ENCODE assay signal across 7 cellular contexts in genomic region chr9:127567898-127568617, GRCh38. TPM values are rescaled to one million over a fixed set of nuclear protein-coding genes. Genes with fewer than 3 reads are reported as not detected.
DNase-seq lines count a peak whose midpoint lies in the region; ATAC-seq and TF ChIP-seq lines count a peak whose summit lies in the region.

No MANE protein-coding gene starts in this region.

- peaks cover 6% of the 10 kb centered on the region for H3K27me3 Mint-ChIP-seq in nephron progenitor cell (ENCODE audit: low read depth, poor library complexity)

- DNase-seq in H7 (peak; percentile 87), SK-N-SH (peak; percentile 68), epithelial cell of proximal tubule (ENCODE audit: low read depth) (no peak), nephron progenitor cell (peak; percentile 52), NCI-H774 (lab: John Stamatoyannopoulos, UW) (no peak)

- H3K36me3 Mint-ChIP-seq in nephron progenitor cell (ENCODE audit: low read depth): peaks cover under 1% of the 10 kb centered on the region

- TF ChIP-seq CTCF in SK-N-SH (IDR thresholded peaks at IDR 0.05) (no peak), epithelial cell of proximal tubule (conservative IDR thresholded peaks at IDR 0.05; ENCODE audit: low read depth, low read length) (no peak), nephron progenitor cell (IDR thresholded peaks at IDR 0.05) (no peak)

- CTCF ChIA-PET in SK-N-SH (lab: Yijun Ruan, JAX): interaction anchor here (0.6 to 1.5 kb wide), 7 partner anchors 9 to 344 kb away, joined by 3 to 5 read pairs (median 4); no protein-coding TSS in a partner anchor

- 0% methylated on average over 5 of the region's 33 CpGs for WGBS in SK-N-SH (ENCODE audit: low lambda C conversion rate)

- POLR2A ChIA-PET in SK-N-SH (lab: Yijun Ruan, JAX): interaction anchor here (1.1 kb wide), 2 partner anchors 11 to 29 kb away, joined by 3 to 4 read pairs; no protein-coding TSS in a partner anchor

- peaks cover 21% of the 10 kb centered on the region; the same call in 1 of the 2 replicates for H4K20me1 ChIP-seq in SK-N-SH (ENCODE audit: insufficient read depth)

- H3F3A ChIP-seq in SK-N-SH (replicated peaks; ENCODE audit: insufficient read depth): peaks cover 23% of the 10 kb centered on the region

- H3K9me2 ChIP-seq in SK-N-SH: no peaks in the 10 kb centered on the region

- H3K9ac ChIP-seq in SK-N-SH: peak overlapping the region; percentile 87

- H3K4me2 ChIP-seq in SK-N-SH: peak overlapping the region; percentile 98

- peaks cover 47% of the 10 kb centered on the region for H3K4me1 Mint-ChIP-seq in nephron progenitor cell

- H3K4me1 ChIP-seq in SK-N-SH (ENCODE audit: control insufficient read depth in 1 of 2, insufficient read depth in 2 of 2, low read depth in 1 of 2, low read length in 1 of 2): peaks cover 24 to 36% of the 10 kb centered on the region in 2 experiments

- peak overlapping the region; percentile 83 for H3K4me3 Mint-ChIP-seq in nephron progenitor cell

- no peak overlapping the region for H2AFZ ChIP-seq in SK-N-SH (ENCODE audit: low read depth)

- H3K36me3 ChIP-seq in H7 (replicated peaks; ENCODE audit: control insufficient read depth, insufficient read depth, low read length): no peaks in the 10 kb centered on the region
- H3K36me3 ChIP-seq in SK-N-SH (replicated peaks in 1 of 2; ENCODE audit: control insufficient read depth in 1 of 2, insufficient read depth in 2 of 2, low read length in 1 of 2): peaks cover 0 to 27% of the 10 kb centered on the region in 2 experiments

- H3K4me3 ChIP-seq in H7 (ENCODE audit: insufficient read depth, low read depth, low read length) (peak overlapping the region; percentile 76), SK-N-SH (ENCODE audit: low read depth in 2 of 2, low read length in 1 of 2) (peak overlapping the region; percentile 75 to 82), epithelial cell of proximal tubule (ENCODE audit: low read depth, low read length) (peak overlapping the region; percentile 96)

- H3K79me2 ChIP-seq in SK-N-SH (ENCODE audit: insufficient read depth): peaks cover 63% of the 10 kb centered on the region

- no peak overlapping the region for H3K27ac Mint-ChIP-seq in nephron progenitor cell

- H3K9me3 Mint-ChIP-seq in nephron progenitor cell: no peaks in the 10 kb centered on the region

- H3K27ac ChIP-seq in SK-N-SH (ENCODE audit: low read depth in 2 of 2, low read length in 1 of 2): peak overlapping the region; percentile 58 to 64

- TF ChIP-seq EP300 in SK-N-SH (IDR thresholded peaks at IDR 0.05; ENCODE audit: borderline replicate concordance in 1 of 2, low read depth in 1 of 2, low read length in 1 of 2): no peak

- ATAC-seq in HG02571 (IDR thresholded peaks at IDR 0.05; ENCODE audit: unreplicated experiment) (no peak), GM21529 (IDR thresholded peaks at IDR 0.05; ENCODE audit: unreplicated experiment) (no peak)

- no peak for TF ChIP-seq RAD21 in SK-N-SH (IDR thresholded peaks at IDR 0.05; ENCODE audit: low read length)

- H3K27me3 ChIP-seq in H7 (ENCODE audit: control insufficient read depth, insufficient read depth, low read length) (peaks cover 7% of the 10 kb centered on the region), SK-N-SH (ENCODE audit: insufficient read depth) (no peaks in the 10 kb centered on the region)

- no peaks in the 10 kb centered on the region for H3K9me3 ChIP-seq in SK-N-SH

TF ChIP-seq in SK-N-SH, 30 proteins besides CTCF, POLR2A, EP300 and RAD21:
- TF ChIP-seq RXRA (IDR thresholded peaks at IDR 0.05; ENCODE audit: borderline replicate concordance, low read depth): no peak
- no peak for TF ChIP-seq TCF12 (IDR thresholded peaks at IDR 0.05)
- TF ChIP-seq MAX (IDR thresholded peaks at IDR 0.05; ENCODE audit: low read depth): peak; percentile 66; the same call in 1 of the 2 replicates
- no peak for TF ChIP-seq USF2 (IDR thresholded peaks at IDR 0.05; ENCODE audit: borderline replicate concordance, low read depth, low read length)
- no peak for TF ChIP-seq REST (IDR thresholded peaks at IDR 0.05; ENCODE audit: low read depth, low read length)
- TF ChIP-seq MXI1 (IDR thresholded peaks at IDR 0.05; ENCODE audit: low read depth, low read length): peak; percentile 85

RNA-seq across cellular contexts. Expression of gene STXBP1, which starts 44.0 kb away (rescaled TPM):
- 5.9 and 12.0 TPM in 2 replicates for total RNA-seq in H7 (2014; rRNA removed; shearing (Covaris generic))
- 33.0 and 44.3 TPM in 2 replicates for polyA plus RNA-seq in SK-N-SH (2012; rRNA removed)
- 39.2 and 49.4 TPM in 2 replicates for polyA plus RNA-seq in SK-N-SH (2012; cell fraction: cytosol; rRNA removed)
- polyA plus RNA-seq in SK-N-SH (2012; cell fraction: nucleus; rRNA removed): 61.1 and 68.8 TPM in 2 replicates
- total RNA-seq in epithelial cell of proximal tubule: 12.4 and 14.6 TPM in 2 replicates

Comparison
In these comparisons a context has a peak if more than half of its experiments do, and no peak if none do; other contexts are left out.
1. DNase-seq: peak in H7 (single experiment), SK-N-SH (single experiment) and nephron progenitor cell (single experiment); none in epithelial cell of proximal tubule (single experiment) and NCI-H774 (single experiment).
2. Peak in every context shown above with its lines, with median percentiles within 50 percentile points of each other: H3K4me3 ChIP-seq.